Comparison of ENCODE assay signal across 8 cellular contexts in the genomic region with DNA sequence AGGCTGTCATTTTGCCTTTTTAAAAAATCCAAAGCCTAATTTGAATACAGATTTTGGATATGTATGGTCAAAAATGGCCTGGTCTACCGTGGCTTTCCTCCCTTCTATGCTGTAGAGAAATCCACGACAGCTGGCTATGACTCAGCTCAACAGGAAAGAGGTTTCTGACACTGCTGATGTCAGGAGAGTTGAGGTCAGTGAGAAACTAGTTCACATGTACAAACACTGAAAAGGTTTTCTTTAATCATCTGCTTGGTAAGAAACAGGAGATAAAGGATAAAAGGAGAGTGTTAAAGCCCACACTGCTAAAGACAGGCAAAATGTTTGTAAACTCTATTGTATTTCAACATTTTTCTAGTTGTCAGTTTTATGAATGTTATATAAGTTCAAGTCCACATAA.
DNase-seq lines count a peak whose midpoint lies in the region; ATAC-seq and TF ChIP-seq lines count a peak whose summit lies in the region.

No MANE protein-coding gene starts in this region.

- ATAC-seq in GM19455 (IDR thresholded peaks at IDR 0.05; ENCODE audit: unreplicated experiment) = peak; percentile 86
- peak; percentile 87 for ATAC-seq in HG03565 (IDR thresholded peaks at IDR 0.05; ENCODE audit: unreplicated experiment)

- no peak overlapping the region for H3K4me3 ChIP-seq in suprapubic skin

- no peak for TF ChIP-seq EP300 in suprapubic skin (IDR thresholded peaks at IDR 0.05)

- TF ChIP-seq POLR2A in suprapubic skin (IDR thresholded peaks at IDR 0.05) = no peak

- no peaks in the 10 kb centered on the region for H3K27me3 ChIP-seq in suprapubic skin

- 23% methylated on average over 2 of the region's 2 CpGs for WGBS in suprapubic skin

- no peaks in the 10 kb centered on the region for H3K9me3 ChIP-seq in suprapubic skin

- DNase-seq in DMS53 (lab: John Stamatoyannopoulos, UW) (peak; percentile 87), fibroblast of peridontal ligament (ENCODE audit: extremely low read depth) (peak; percentile 82), DMS79 treated with DMSO at 0.1 percent for 48 hours (lab: John Stamatoyannopoulos, UW) (no peak), suprapubic skin (ENCODE audit: low spot score in 2 of 2) (no peak)
- DNase-seq in activated CD4-positive, alpha-beta T cell treated with anti-CD3 and anti-CD28 coated beads, Interleukin-2, amount 50 U/mL, for 1 hour = peak; percentile 9
- DNase-seq in stimulated activated CD4-positive, alpha-beta T cell treated with anti-CD3 and anti-CD28 coated beads, Interleukin-2, amount 100 ng/mL, for 4 hours (ENCODE audit: low read depth) = peak; percentile 2

- H3K27ac ChIP-seq in suprapubic skin = no peak overlapping the region

- no peaks in the 10 kb centered on the region for H3K36me3 ChIP-seq in suprapubic skin

- no peak for TF ChIP-seq CTCF in suprapubic skin (IDR thresholded peaks at IDR 0.05)

- no peaks in the 10 kb centered on the region for H3K4me1 ChIP-seq in suprapubic skin

Comparison
In these comparisons a context has a peak if more than half of its experiments do, and no peak if none do; other contexts are left out.
1. DNase-seq: peak in DMS53 (single experiment), activated CD4-positive, alpha-beta T cell treated with anti-CD3 and anti-CD28 coated beads, Interleukin-2, amount 50 U/mL, for 1 hour (single experiment), fibroblast of peridontal ligament (single experiment) and stimulated activated CD4-positive, alpha-beta T cell treated with anti-CD3 and anti-CD28 coated beads, Interleukin-2, amount 100 ng/mL, for 4 hours (single experiment); none in DMS79 treated with DMSO at 0.1 percent for 48 hours (single experiment) and suprapubic skin (0 of 2).